ENCODE assay signal across 7 cellular contexts in the genomic region with DNA sequence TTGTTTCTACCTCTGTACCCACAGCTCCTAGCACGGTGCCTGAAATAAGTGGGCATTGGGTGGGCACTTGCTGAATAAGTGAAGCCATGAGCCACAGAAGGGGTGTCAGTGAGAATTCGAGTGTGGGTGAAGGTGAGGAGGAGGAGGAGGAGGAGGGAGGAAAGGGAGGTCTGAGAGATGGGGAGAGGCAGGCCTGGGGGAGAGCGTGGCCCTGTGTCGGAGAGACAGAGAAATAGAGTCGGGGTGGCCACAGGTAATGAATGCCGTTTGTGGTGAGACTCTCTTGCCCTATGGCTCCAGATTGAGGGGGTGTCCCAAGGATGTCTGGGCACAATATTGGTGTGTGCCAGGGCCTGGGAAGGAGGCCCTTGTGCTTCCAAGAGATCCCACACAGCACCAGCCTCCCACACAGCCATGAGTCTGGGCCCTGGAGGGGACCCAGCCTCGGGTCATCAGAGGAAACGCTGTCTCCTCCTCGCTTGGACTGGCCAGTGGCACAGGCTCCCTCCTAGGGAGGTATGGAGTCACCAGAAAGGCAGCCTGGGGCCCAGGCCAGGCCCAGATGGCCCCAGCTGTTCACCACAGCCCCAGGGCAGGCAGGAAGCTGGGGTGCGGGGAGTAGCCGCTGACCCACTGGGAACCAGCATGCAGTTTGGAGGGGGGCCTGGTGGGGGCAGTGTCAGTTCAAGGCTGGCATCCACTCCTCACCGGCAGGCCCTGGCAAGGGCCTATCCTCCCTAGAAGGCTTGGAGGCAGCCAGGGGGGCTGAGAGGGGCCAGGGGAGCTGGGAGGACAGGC. TPM values are rescaled to one million over a fixed set of nuclear protein-coding genes. Genes with fewer than 3 reads are reported as not detected.
DNase-seq lines count a peak whose midpoint lies in the region; ATAC-seq and TF ChIP-seq lines count a peak whose summit lies in the region.

No MANE protein-coding gene starts in this region.

- H3K36me3 Mint-ChIP-seq in mesothelial cell of epicardium, result no peaks in the 10 kb centered on the region

- H3K27ac ChIP-seq in sigmoid colon, result no peak overlapping the region

- in situ Hi-C loops in astrocyte of the spinal cord (cut with HindIII; ENCODE audit: low sequenced_read_pairs), result no loop called here

- 70 to 81% methylated on average over 12 of the region's 12 CpGs for WGBS in sigmoid colon, 2 donors

- CTCF ChIA-PET in GM10248 (lab: Yijun Ruan, JAX), result no interaction called here

- H3K4me3 ChIP-seq in LNCaP clone FGC (ENCODE audit: low read depth, low read length) (no peak overlapping the region), astrocyte of the spinal cord (ENCODE audit: low read depth, low read length) (no peak overlapping the region), sigmoid colon (no peak overlapping the region)

- no peaks in the 10 kb centered on the region for H3K9me3 Mint-ChIP-seq in mesothelial cell of epicardium

- peak; percentile 56 for DNase-seq in GM10248 (ENCODE audit: extremely low spot score)
- DNase-seq in LNCaP clone FGC (ENCODE audit: low read depth), result no peak
- no peak for DNase-seq in astrocyte of the spinal cord (ENCODE audit: low read depth, low spot score)
- peak in 1 of 2 experiments; percentile 67 for DNase-seq in mesothelial cell of epicardium (ENCODE audit: low spot score in 2 of 2, unreplicated experiment in 2 of 2)
- no peak for DNase-seq in NOMO-1 treated with DMSO at 0.1 percent for 48 hours (lab: John Stamatoyannopoulos, UW; ENCODE audit: unreplicated experiment)
- DNase-seq in sigmoid colon, result no peak

- no peak overlapping the region for H3K27ac Mint-ChIP-seq in mesothelial cell of epicardium

- H3K27me3 Mint-ChIP-seq in mesothelial cell of epicardium (ENCODE audit: low read depth), result no peaks in the 10 kb centered on the region

- no peak for TF ChIP-seq POLR2A in sigmoid colon (IDR thresholded peaks at IDR 0.05)

- H3K4me1 ChIP-seq in sigmoid colon, result no peaks in the 10 kb centered on the region

- no peaks in the 10 kb centered on the region for H3K27me3 ChIP-seq in sigmoid colon

- H3K9me3 ChIP-seq in sigmoid colon, result no peaks in the 10 kb centered on the region

- POLR2A ChIA-PET in GM10248 (lab: Yijun Ruan, JAX), result no interaction called here

- no peak for TF ChIP-seq EP300 in sigmoid colon (IDR thresholded peaks at IDR 0.05)

- no peak overlapping the region for H3K4me3 Mint-ChIP-seq in mesothelial cell of epicardium

- no peak for TF ChIP-seq CTCF in GM10248 (IDR thresholded peaks at IDR 0.05; ENCODE audit: control extremely low read depth, extremely low read depth, low read depth, missing control alignments)
- TF ChIP-seq CTCF in LNCaP clone FGC (IDR thresholded peaks at IDR 0.05; ENCODE audit: control insufficient read depth, extremely low read depth, insufficient read depth), result peak; percentile 38
- TF ChIP-seq CTCF in astrocyte of the spinal cord (IDR thresholded peaks at IDR 0.05; ENCODE audit: low read depth, low read length), result peak; percentile 32
- peak; percentile 48 for TF ChIP-seq CTCF in mesothelial cell of epicardium (IDR thresholded peaks at IDR 0.05; ENCODE audit: unreplicated experiment)
- no peak for TF ChIP-seq CTCF in sigmoid colon (IDR thresholded peaks at IDR 0.05)

- peaks cover 14% of the 10 kb centered on the region for H3K4me1 Mint-ChIP-seq in mesothelial cell of epicardium

- H3K36me3 ChIP-seq in sigmoid colon, result no peaks in the 10 kb centered on the region

- ATAC-seq in HG03460 (IDR thresholded peaks at IDR 0.05; ENCODE audit: unreplicated experiment), result no peak

- intact Hi-C loops in sigmoid colon (cut with DNase I), result no loop called here

RNA-seq across cellular contexts. Expression of a gene that starts 49.0 kb away (rescaled TPM):
- total RNA-seq in mesothelial cell of epicardium, result 29.7 to 33.2 TPM (median 31.8 TPM) in 3 replicates
- under 1 TPM; 0.66 to 0.83 (median 0.76) TPM for total RNA-seq in sigmoid colon
- 1 to 10 TPM in 1 of 3 donors, under 1 TPM in 2; under 0.01 to 1.9 (median under 0.01) TPM for polyA plus RNA-seq in sigmoid colon

Comparison
In these comparisons a context has a peak if more than half of its experiments do, and no peak if none do; other contexts are left out.
1. CTCF ChIP-seq: peak in LNCaP clone FGC (single experiment), astrocyte of the spinal cord (single experiment) and mesothelial cell of epicardium (single experiment); none in GM10248 (single experiment) and sigmoid colon (0 of 4).
2. RNA of a gene that starts 49.0 kb away (total RNA-seq): 29.7 to 33.2 TPM in mesothelial cell of epicardium; 0.66 to 0.83 TPM in sigmoid colon; every median in the first group is over 10 times any median in the second.